ENCODE assay signal across 1 cellular context in genomic region chr9:92115977-92116285, GRCh38.
TF ChIP-seq lines count a peak whose summit lies in the region.

No MANE protein-coding gene starts in this region.

TF ChIP-seq in SK-N-SH, 30 proteins besides CTCF, POLR2A, EP300 and RAD21 (continued from another document):
- TF ChIP-seq RXRA (IDR thresholded peaks at IDR 0.05; ENCODE audit: borderline replicate concordance, low read depth) (no peak), FOXJ3 (CRISPR knock-in tag; IDR thresholded peaks at IDR 0.05) (no peak)
